ENCODE assay signal across 8 cellular contexts in the genomic region with DNA sequence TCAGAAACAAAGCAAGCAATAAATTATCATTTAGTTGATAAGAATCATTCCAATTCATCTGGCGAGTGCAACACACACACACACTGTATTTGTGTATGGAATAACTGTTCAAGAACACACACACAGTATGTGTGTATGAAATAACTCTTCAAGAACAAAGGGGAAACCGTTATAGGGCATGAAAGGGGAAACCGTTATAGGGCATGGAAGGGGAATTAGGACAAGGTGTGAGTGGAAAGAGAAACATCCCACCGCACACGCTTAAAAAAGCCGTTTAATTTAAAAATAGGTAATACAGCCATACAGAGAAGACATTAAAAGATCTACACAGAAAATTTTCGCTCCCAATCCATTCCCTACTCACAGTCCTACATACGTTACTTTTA. TPM values are rescaled to one million over a fixed set of nuclear protein-coding genes. Genes with fewer than 3 reads are reported as not detected.
A peak's percentile ranks its signal among the peaks of the same experiment; 100 is the strongest.
DNase-seq lines count a peak whose midpoint lies in the region; ATAC-seq and TF ChIP-seq lines count a peak whose summit lies in the region.

No MANE protein-coding gene starts in this region.

- H3K9ac ChIP-seq in iPS-20b (ENCODE audit: low read depth, low read length), result peak overlapping the region; percentile 79; the same call in 1 of the 2 replicates

- 2 to 3% methylated on average over 8 of the region's 8 CpGs for WGBS in heart right ventricle, 2 donors
- 2% methylated on average over 8 of the region's 8 CpGs for WGBS in thymus

- H3K4me3 ChIP-seq in heart right ventricle (peak overlapping the region; percentile 30 to 95 (median 90)), iPS-20b (ENCODE audit: low read length) (peak overlapping the region; percentile 92), thymus (ENCODE audit: low read length) (peak overlapping the region; percentile 87)

- no peaks in the 10 kb centered on the region for H3K9me3 Mint-ChIP-seq in activated CD4-positive, alpha-beta memory T cell treated with anti-CD3 and anti-CD28 coated beads, Interleukin-2, amount 10 ng/mL, durations not matched to agents 7 days and 5 days

- CTCF ChIA-PET in activated CD4-positive, alpha-beta memory T cell treated with anti-CD3 and anti-CD28 coated beads, Interleukin-2, amount 10 ng/mL, durations not matched to agents 7 days and 5 days (lab: Charles Lee), result no interaction called here

- TF ChIP-seq CTCF in heart right ventricle (IDR thresholded peaks at IDR 0.05), result no peak

- H3K27ac Mint-ChIP-seq in activated CD4-positive, alpha-beta memory T cell treated with anti-CD3 and anti-CD28 coated beads, Interleukin-2, amount 10 ng/mL, durations not matched to agents 7 days and 5 days, result peak overlapping the region; percentile 69

- POLR2A ChIA-PET in activated CD4-positive, alpha-beta memory T cell treated with anti-CD3 and anti-CD28 coated beads, Interleukin-2, amount 10 ng/mL, durations not matched to agents 7 days and 5 days (lab: Charles Lee), result interaction anchor here (1.6 to 4.0 kb wide), 4 partner anchors 19 to 224 kb away, joined by 10 to 28 read pairs (median 22); a partner anchor contains a TSS

- H3K27me3 Mint-ChIP-seq in activated CD4-positive, alpha-beta memory T cell treated with anti-CD3 and anti-CD28 coated beads, Interleukin-2, amount 10 ng/mL, durations not matched to agents 7 days and 5 days, result no peaks in the 10 kb centered on the region

- intact Hi-C loops in heart right ventricle (cut with DNase I) (loop anchor here in 1 of 10 donors (2.0 kb wide), 1 partner anchor 18 kb away; a partner anchor contains a TSS), left cardiac atrium (cut with DNase I) (no loop called here)

- peaks cover 5 to 32% (median 28%) of the 10 kb centered on the region in 9 donors for H3K4me1 ChIP-seq in heart right ventricle
- H3K4me1 ChIP-seq in iPS-20b (ENCODE audit: insufficient read depth, low read length), result peaks cover 2% of the 10 kb centered on the region; the same call in 1 of the 2 replicates
- H3K4me1 ChIP-seq in thymus (ENCODE audit: control insufficient read depth, insufficient read depth, low read length), result peaks cover 6% of the 10 kb centered on the region

- H3K36me3 Mint-ChIP-seq in activated CD4-positive, alpha-beta memory T cell treated with anti-CD3 and anti-CD28 coated beads, Interleukin-2, amount 10 ng/mL, durations not matched to agents 7 days and 5 days (ENCODE audit: low read depth), result peaks cover 19% of the 10 kb centered on the region

- H3K9me3 ChIP-seq in heart right ventricle (no peaks in the 10 kb centered on the region), iPS-20b (ENCODE audit: insufficient read depth, low read depth, low read length) (no peaks in the 10 kb centered on the region), thymus (ENCODE audit: control insufficient read depth) (no peaks in the 10 kb centered on the region)

- H3K27ac ChIP-seq in heart right ventricle, result peak overlapping the region in 9 of 10 donors; percentile 10 to 84 (median 75)
- no peak overlapping the region for H3K27ac ChIP-seq in iPS-20b (ENCODE audit: low read length)
- H3K27ac ChIP-seq in thymus (ENCODE audit: low read depth), result no peak overlapping the region

- peak overlapping the region; percentile 86 for H3K4me3 Mint-ChIP-seq in activated CD4-positive, alpha-beta memory T cell treated with anti-CD3 and anti-CD28 coated beads, Interleukin-2, amount 10 ng/mL, durations not matched to agents 7 days and 5 days

- H3K27me3 ChIP-seq in heart right ventricle (no peaks in the 10 kb centered on the region), iPS-20b (ENCODE audit: insufficient read depth, low read length) (no peaks in the 10 kb centered on the region), thymus (ENCODE audit: control insufficient read depth, insufficient read depth) (no peaks in the 10 kb centered on the region)

- DNase-seq in heart right ventricle (no peak), left cardiac atrium (no peak), NCI-H446 (lab: John Stamatoyannopoulos, UW) (no peak)
- no peak for DNase-seq in activated CD4-positive, alpha-beta memory T cell treated with anti-CD3 and anti-CD28 coated beads, Interleukin-2, amount 10 ng/mL, durations not matched to agents 7 days and 5 days

- H3K4me1 Mint-ChIP-seq in activated CD4-positive, alpha-beta memory T cell treated with anti-CD3 and anti-CD28 coated beads, Interleukin-2, amount 10 ng/mL, durations not matched to agents 7 days and 5 days, result peaks cover 26% of the 10 kb centered on the region

- peak in 3 of 8 donors; percentile 6 to 15 (median 6) for ATAC-seq in heart right ventricle
- no peak for ATAC-seq in left cardiac atrium
- no peak for ATAC-seq in GM21786 (IDR thresholded peaks at IDR 0.05; ENCODE audit: unreplicated experiment)
- ATAC-seq in HG02623 (IDR thresholded peaks at IDR 0.05; ENCODE audit: unreplicated experiment), result no peak

- peaks cover 0 to 28% (median 0%) of the 10 kb centered on the region in 9 donors for H3K36me3 ChIP-seq in heart right ventricle
- peaks cover 26% of the 10 kb centered on the region for H3K36me3 ChIP-seq in iPS-20b (ENCODE audit: insufficient read depth, low read depth, low read length)
- peaks cover 4% of the 10 kb centered on the region for H3K36me3 ChIP-seq in thymus (ENCODE audit: control insufficient read depth, insufficient read depth)

RNA-seq across cellular contexts. Expression of a gene that starts 0.6 kb away (rescaled TPM):
- total RNA-seq in heart right ventricle (10 to 100 TPM; 32.5 to 54.4 (median 48.7) TPM), left cardiac atrium (10 to 100 TPM; 35.5 to 45.6 TPM)
- polyA plus RNA-seq in heart right ventricle (10 to 100 TPM; 15.3 to 25.8 TPM), thymus (48.5 TPM)
- total RNA-seq in activated CD4-positive, alpha-beta memory T cell treated with anti-CD3 and anti-CD28 coated beads, Interleukin-2, amount 10 ng/mL, durations not matched to agents 7 days and 5 days, result 10 to 100 TPM; 52.7 to 56.7 TPM

RNA-seq across cellular contexts. Expression of a gene that starts 18.2 kb away (rescaled TPM):
- total RNA-seq in heart right ventricle, result 10 to 100 TPM; 20.8 to 29.7 (median 24.7) TPM
- polyA plus RNA-seq in heart right ventricle, result 10 to 100 TPM; 31.2 to 37.6 TPM
- 10 to 100 TPM; 22.1 to 33.6 TPM for total RNA-seq in left cardiac atrium
- total RNA-seq in activated CD4-positive, alpha-beta memory T cell treated with anti-CD3 and anti-CD28 coated beads, Interleukin-2, amount 10 ng/mL, durations not matched to agents 7 days and 5 days, result 10 to 100 TPM; 63.4 to 67.2 TPM
- 75.4 TPM for polyA plus RNA-seq in thymus

Comparison
In these comparisons a context has a peak if more than half of its experiments do, and no peak if none do; other contexts are left out.
1. H3K27ac ChIP-seq: peak in heart right ventricle (9 of 10); none in iPS-20b (single experiment) and thymus (single experiment).
2. Peak in every context shown above with its lines, with median percentiles within 50 percentile points of each other: H3K4me3 ChIP-seq.